11 cellular contexts compared by ENCODE assay signal in the genomic region with DNA sequence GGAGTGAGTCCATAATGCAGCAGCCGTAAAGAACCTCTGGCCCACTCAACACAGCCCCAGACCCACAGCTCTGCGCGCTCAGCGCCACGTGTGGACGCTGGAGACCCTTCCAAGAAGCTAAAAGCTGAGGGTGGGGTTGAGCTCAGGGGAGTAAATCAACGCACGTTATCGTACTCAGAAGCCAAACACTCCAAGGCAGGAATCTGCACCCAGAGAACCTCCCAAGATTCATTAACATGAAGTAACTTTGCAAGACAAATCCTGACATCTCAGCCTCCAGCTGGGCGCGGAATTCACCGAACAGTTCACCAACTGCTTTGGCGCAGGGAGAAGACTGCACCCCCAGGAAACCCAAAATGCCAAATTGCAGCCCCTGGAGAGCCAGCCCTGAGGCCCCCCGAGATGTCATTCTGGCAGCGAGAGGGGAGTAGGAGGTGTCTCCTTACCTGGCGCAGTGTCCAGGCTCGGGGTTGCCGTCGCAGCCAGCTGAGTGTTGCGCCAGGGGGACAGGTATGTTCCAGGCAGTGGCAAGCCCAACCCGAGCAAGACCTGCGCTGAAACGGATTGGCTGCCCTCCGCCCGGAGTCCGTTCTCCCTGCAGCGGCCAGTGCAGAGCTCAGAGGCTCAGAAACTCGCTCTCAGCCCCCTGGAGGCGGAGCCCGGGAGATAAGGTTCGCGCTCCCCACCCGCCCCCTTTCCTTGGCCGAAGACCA. TPM values are rescaled to one million over a fixed set of nuclear protein-coding genes. Genes with fewer than 3 reads are reported as not detected.
A peak's percentile ranks its signal among the peaks of the same experiment; 100 is the strongest.
DNase-seq lines count a peak whose midpoint lies in the region; ATAC-seq and TF ChIP-seq lines count a peak whose summit lies in the region.
"Had no signal": no experiment of that assay in that cellular context is flagged by ENCODE, and none has a peak within 500 bp of the region (broad histone marks: within the 10 kb centered on the region; RNA-seq: fewer than 3 reads in every experiment).

COL21A1 (minus strand) TSS at position 640 of the 713 bp plus-strand sequence. CDS start 64,962 bp downstream, outside the sequence.

- peak; percentile 8; the same call in 1 of the 2 replicates for TF ChIP-seq CTCF in SK-N-SH (IDR thresholded peaks at IDR 0.05)
- peak; percentile 20 for TF ChIP-seq CTCF in epithelial cell of esophagus (IDR thresholded peaks at IDR 0.05; ENCODE audit: insufficient read depth, low read depth, low read length, missing control alignments)
- peak in 2 of 3 experiments; percentile 21 to 26 for TF ChIP-seq CTCF in vagina (IDR thresholded peaks at IDR 0.05)

- H3K27me3 ChIP-seq in SK-N-SH (ENCODE audit: insufficient read depth) (peaks cover 12% of the 10 kb centered on the region; the same call in 1 of the 2 replicates), vagina (no peaks in the 10 kb centered on the region)

- H3K27ac Mint-ChIP-seq in activated CD8-positive, alpha-beta memory T cell treated with anti-CD3 and anti-CD28 coated beads, Interleukin-2, amount 10 ng/mL, durations not matched to agents 7 days and 5 days, result no peak within 1 kb of the TSS
- H3K27ac Mint-ChIP-seq: CD4-positive, alpha-beta T cell; IgD-negative memory B cell had no signal

- no peaks in the 10 kb centered on the region for H3K79me2 ChIP-seq in SK-N-SH (ENCODE audit: insufficient read depth)

- H3K36me3 Mint-ChIP-seq in activated CD8-positive, alpha-beta memory T cell treated with anti-CD3 and anti-CD28 coated beads, Interleukin-2, amount 10 ng/mL, durations not matched to agents 7 days and 5 days, result no peaks in the 10 kb centered on the region
- H3K36me3 Mint-ChIP-seq: IgD-negative memory B cell had no signal

- no peaks in the 10 kb centered on the region for H3K9me3 Mint-ChIP-seq in activated CD8-positive, alpha-beta memory T cell treated with anti-CD3 and anti-CD28 coated beads, Interleukin-2, amount 10 ng/mL, durations not matched to agents 7 days and 5 days (ENCODE audit: low read depth)
- H3K9me3 Mint-ChIP-seq: CD4-positive, alpha-beta T cell had no signal

- H3K9me2 ChIP-seq in SK-N-SH, result no peaks in the 10 kb centered on the region

- no peak within 1 kb of the TSS for H3K4me2 ChIP-seq in SK-N-SH

- TF ChIP-seq EP300 in SK-N-SH (IDR thresholded peaks at IDR 0.05; ENCODE audit: borderline replicate concordance in 1 of 2, low read depth in 1 of 2, low read length in 1 of 2), result no peak

- intact Hi-C loops in vagina (cut with DNase I), result no loop called here

- no peak for TF ChIP-seq RAD21 in SK-N-SH (IDR thresholded peaks at IDR 0.05; ENCODE audit: low read length)

- H3K36me3 ChIP-seq in SK-N-SH (replicated peaks in 1 of 2; ENCODE audit: control insufficient read depth in 1 of 2, insufficient read depth in 2 of 2, low read length in 1 of 2) (no peaks in the 10 kb centered on the region), vagina (no peaks in the 10 kb centered on the region)

- H2AFZ ChIP-seq in SK-N-SH (ENCODE audit: low read depth), result no peak within 1 kb of the TSS

- H3K4me1 Mint-ChIP-seq in activated CD8-positive, alpha-beta memory T cell treated with anti-CD3 and anti-CD28 coated beads, Interleukin-2, amount 10 ng/mL, durations not matched to agents 7 days and 5 days, result no peaks in the 10 kb centered on the region
- H3K4me1 Mint-ChIP-seq: IgD-negative memory B cell had no signal

- DNase-seq in SK-N-SH, result peak; percentile 15
- DNase-seq in epithelial cell of esophagus (ENCODE audit: low read depth), result peak; percentile 41
- DNase-seq in lung microvascular endothelial cell (ENCODE audit: low read depth in 2 of 2), result peak; percentile 4 to 17
- DNase-seq in vagina (ENCODE audit: extremely low spot score in 2 of 2), result no peak
- DNase-seq in mucosa of gallbladder (ENCODE audit: low spot score), result no peak
- no peak for DNase-seq in activated CD8-positive, alpha-beta memory T cell treated with anti-CD3 and anti-CD28 coated beads, Interleukin-2, amount 10 ng/mL, durations not matched to agents 7 days and 5 days
- DNase-seq in activated T-cell treated with anti-CD3 and anti-CD28 coated beads, Interleukin-2, amount 50 U/mL, for 48 hours, result no peak
- DNase-seq: activated effector memory CD4-positive, alpha-beta T cell treated with Interleukin-2 at 50 U/mL for 16 hours; CD4-positive, alpha-beta T cell had no signal

- H3K27ac ChIP-seq in SK-N-SH (ENCODE audit: low read depth in 2 of 2, low read length in 1 of 2), result no peak within 1 kb of the TSS; a peak in 1 of 4 replicates
- H3K27ac ChIP-seq in vagina, result peak within 1 kb of the TSS; percentile 81

- no peak within 1 kb of the TSS for H3K4me3 Mint-ChIP-seq in activated CD8-positive, alpha-beta memory T cell treated with anti-CD3 and anti-CD28 coated beads, Interleukin-2, amount 10 ng/mL, durations not matched to agents 7 days and 5 days
- H3K4me3 Mint-ChIP-seq: CD4-positive, alpha-beta T cell had no signal

- H3F3A ChIP-seq in SK-N-SH (replicated peaks; ENCODE audit: insufficient read depth), result no peaks in the 10 kb centered on the region

- ATAC-seq in SK-N-SH treated with all-trans-retinoic acid at 6 μM for 48 hours, result no peak
- no peak for ATAC-seq in activated CD8-positive, alpha-beta memory T cell treated with anti-CD3 and anti-CD28 coated beads, Interleukin-2, amount 10 ng/mL, durations not matched to agents 7 days and 5 days

- H3K9ac ChIP-seq in SK-N-SH, result no peak within 1 kb of the TSS

- H4K20me1 ChIP-seq in SK-N-SH (ENCODE audit: insufficient read depth), result no peaks in the 10 kb centered on the region

- no peak for TF ChIP-seq POLR2A in vagina (IDR thresholded peaks at IDR 0.05)

- H3K27me3 Mint-ChIP-seq in activated CD8-positive, alpha-beta memory T cell treated with anti-CD3 and anti-CD28 coated beads, Interleukin-2, amount 10 ng/mL, durations not matched to agents 7 days and 5 days, result no peaks in the 10 kb centered on the region
- H3K27me3 Mint-ChIP-seq: IgD-negative memory B cell had no signal

- H3K9me3 ChIP-seq in SK-N-SH (no peaks in the 10 kb centered on the region), vagina (no peaks in the 10 kb centered on the region)

- CTCF ChIA-PET in SK-N-SH (lab: Yijun Ruan, JAX), result no interaction called here
- CTCF ChIA-PET in activated CD8-positive, alpha-beta memory T cell treated with anti-CD3 and anti-CD28 coated beads, Interleukin-2, amount 10 ng/mL, durations not matched to agents 7 days and 5 days (lab: Charles Lee), result no interaction called here

- no peaks in the 10 kb centered on the region; a peak in 1 of 4 replicates for H3K4me1 ChIP-seq in SK-N-SH (ENCODE audit: control insufficient read depth in 1 of 2, insufficient read depth in 2 of 2, low read depth in 1 of 2, low read length in 1 of 2)
- H3K4me1 ChIP-seq in vagina, result peaks cover 43% of the 10 kb centered on the region

- POLR2A ChIA-PET in SK-N-SH (lab: Yijun Ruan, JAX), result no interaction called here

- WGBS in SK-N-SH (ENCODE audit: low lambda C conversion rate), result 47% methylated on average over 16 of the region's 34 CpGs

- H3K4me3 ChIP-seq in SK-N-SH (ENCODE audit: low read depth in 2 of 2, low read length in 1 of 2), result no peak within 1 kb of the TSS
- peak within 1 kb of the TSS; percentile 35 for H3K4me3 ChIP-seq in epithelial cell of esophagus (ENCODE audit: low read length)
- peak within 1 kb of the TSS; percentile 61 to 69 for H3K4me3 ChIP-seq in vagina

TF ChIP-seq in SK-N-SH, 30 proteins besides CTCF, POLR2A, EP300 and RAD21 (continues in another document):
- no peak for TF ChIP-seq GATA2 (CRISPR knock-in tag; IDR thresholded peaks at IDR 0.05)
- TF ChIP-seq SIN3A (IDR thresholded peaks at IDR 0.05; ENCODE audit: borderline replicate concordance, low read depth, low read length), result no peak
- no peak for TF ChIP-seq MXI1 (IDR thresholded peaks at IDR 0.05; ENCODE audit: low read depth, low read length)
- no peak for TF ChIP-seq JUND (IDR thresholded peaks at IDR 0.05)
- no peak for TF ChIP-seq TCF12 (IDR thresholded peaks at IDR 0.05)
- TF ChIP-seq POLR2AphosphoS5 (IDR thresholded peaks at IDR 0.05; ENCODE audit: low read depth, low read length), result no peak
- no peak for TF ChIP-seq NRF1 (IDR thresholded peaks at IDR 0.05; ENCODE audit: low read depth, low read length)
- TF ChIP-seq FOXM1 (IDR thresholded peaks at IDR 0.05; ENCODE audit: low read depth), result no peak
- TF ChIP-seq YY1 (IDR thresholded peaks at IDR 0.05; ENCODE audit: low read depth), result no peak
- no peak for TF ChIP-seq NFIC (IDR thresholded peaks at IDR 0.05; ENCODE audit: borderline replicate concordance)

TF ChIP-seq in SK-N-SH treated with all-trans-retinoic acid at 6 μM for 48 hours, 23 proteins besides CTCF, POLR2A, EP300 and RAD21 (continues in another document):
- no peak for TF ChIP-seq ZFP30 (CRISPR knock-in tag; IDR thresholded peaks at IDR 0.05)
- no peak for TF ChIP-seq PATZ1 (CRISPR knock-in tag; IDR thresholded peaks at IDR 0.05; ENCODE audit: borderline replicate concordance)
- no peak for TF ChIP-seq ZNF8 (CRISPR knock-in tag; IDR thresholded peaks at IDR 0.05)
- no peak for TF ChIP-seq ISL1 (CRISPR knock-in tag; IDR thresholded peaks at IDR 0.05)
- TF ChIP-seq ZNF565 (CRISPR knock-in tag; conservative IDR thresholded peaks at IDR 0.05; ENCODE audit: low read depth), result no peak

RNA-seq across cellular contexts. Expression of gene COL21A1, which starts in this region (rescaled TPM):
- 0.07 and 0.19 TPM in 2 replicates for polyA plus RNA-seq in SK-N-SH (2012; rRNA removed)
- polyA plus RNA-seq in SK-N-SH (2012; cell fraction: cytosol; rRNA removed), result 0.14 and 0.18 TPM in 2 replicates
- polyA plus RNA-seq in SK-N-SH (2012; cell fraction: nucleus; rRNA removed), result 0.20 and 0.42 TPM in 2 replicates
- 0.44 and 0.79 TPM in 2 replicates for total RNA-seq in lung microvascular endothelial cell
- total RNA-seq in vagina, result 16.7 TPM
- total RNA-seq in mucosa of gallbladder, result 3.3 TPM
- not detected for total RNA-seq in activated CD8-positive, alpha-beta memory T cell treated with anti-CD3 and anti-CD28 coated beads, Interleukin-2, amount 10 ng/mL, durations not matched to agents 7 days and 5 days
- total RNA-seq: CD4-positive, alpha-beta T cell had no signal
- polyA plus RNA-seq: IgD-negative memory B cell had no signal

Comparison
In these comparisons a context has a peak if more than half of its experiments do, and no peak if none do; other contexts are left out.
1. Peak in DNase-seq in SK-N-SH; RNA of the gene not detected or under 1 TPM.
2. Peak in DNase-seq in lung microvascular endothelial cell; RNA of the gene not detected or under 1 TPM.
3. H3K4me3 ChIP-seq: peak in epithelial cell of esophagus (single experiment) and vagina (2 of 2); none in SK-N-SH (0 of 2).
4. Peak in every context shown above with its lines, with median percentiles within 50 percentile points of each other: CTCF ChIP-seq.